ENCODE assay signal across 1 cellular context in the genomic region with DNA sequence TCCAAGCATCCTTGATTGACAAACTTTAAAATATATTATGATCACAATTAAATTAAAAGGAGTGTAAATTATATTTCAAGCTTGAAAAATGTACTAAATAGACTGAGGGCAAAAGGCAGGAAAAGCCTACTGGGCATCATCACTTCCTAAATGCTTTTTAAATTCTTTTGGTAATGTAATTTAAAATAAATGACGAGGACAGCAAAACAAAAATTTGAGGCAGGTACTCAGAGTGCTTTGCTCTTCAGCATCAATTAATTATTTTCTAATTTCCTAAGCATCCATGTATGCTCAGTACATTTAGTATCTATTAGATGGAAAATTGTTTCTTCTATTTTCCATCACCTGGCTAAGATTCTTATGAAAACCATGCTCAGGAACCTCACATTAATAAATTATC.
TF ChIP-seq lines count a peak whose summit lies in the region.

No MANE protein-coding gene starts in this region.

TF ChIP-seq in endothelial cell of umbilical vein, 7 proteins besides CTCF, POLR2A, EP300 and RAD21 (continued from another document):
- TF ChIP-seq, protein P1, sequence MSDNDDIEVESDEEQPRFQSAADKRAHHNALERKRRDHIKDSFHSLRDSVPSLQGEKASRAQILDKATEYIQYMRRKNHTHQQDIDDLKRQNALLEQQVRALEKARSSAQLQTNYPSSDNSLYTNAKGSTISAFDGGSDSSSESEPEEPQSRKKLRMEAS (IDR thresholded peaks at IDR 0.05; ENCODE audit: insufficient read depth, insufficient read length): no peak
- TF ChIP-seq FOS (IDR thresholded peaks at IDR 0.05; ENCODE audit: borderline replicate concordance, insufficient read depth, low read length) (no peak), GATA2 (IDR thresholded peaks at IDR 0.05; ENCODE audit: insufficient read depth, insufficient read length, low read depth, low read length) (no peak), POLR2AphosphoS5 (IDR thresholded peaks at IDR 0.05; ENCODE audit: insufficient read depth, low read depth, low read length) (no peak), JUN (IDR thresholded peaks at IDR 0.05; ENCODE audit: borderline replicate concordance, insufficient read depth, insufficient read length, low read depth) (no peak), MYC (IDR thresholded peaks at IDR 0.05; ENCODE audit: low read depth, low read length) (no peak)
